18 cellular contexts compared by ENCODE assay signal in genomic region chr17:863880-864279, GRCh38.
DNase-seq lines count a peak whose midpoint lies in the region; ATAC-seq and TF ChIP-seq lines count a peak whose summit lies in the region.
"Had no signal": no experiment of that assay in that cellular context is flagged by ENCODE, and none has a peak within 500 bp of the region (broad histone marks: within the 10 kb centered on the region; RNA-seq: fewer than 3 reads in every experiment).

No MANE protein-coding gene starts in this region.

- no peak for TF ChIP-seq POLR2A in IMR-90 (IDR thresholded peaks at IDR 0.05; ENCODE audit: low read depth, low read length)

- CTCF ChIA-PET in IMR-90 (lab: Yijun Ruan, JAX) = no interaction called here

- in situ Hi-C loops in IMR-90 (cut with MboI; ENCODE audit: low sequenced_read_pairs) = no loop called here

- no peak for ATAC-seq in IMR-90 (ENCODE audit: low read depth)
- no peak for ATAC-seq in heart right ventricle
- ATAC-seq: gastroesophageal sphincter, right cardiac atrium had no signal

- H4K20me1 ChIP-seq in BLaER1 = no peaks in the 10 kb centered on the region
- peaks cover 60% of the 10 kb centered on the region for H4K20me1 ChIP-seq in IMR-90 (ENCODE audit: insufficient read depth, low read length)
- peaks cover 15% of the 10 kb centered on the region for H4K20me1 ChIP-seq in osteoblast (ENCODE audit: insufficient read depth, low read length)

- H3K4me3 ChIP-seq in BLaER1 (peak overlapping the region; percentile 61), IMR-90 (ENCODE audit: insufficient read depth, low read depth, low read length) (no peak overlapping the region), osteoblast (ENCODE audit: insufficient read depth, low read length) (no peak overlapping the region), heart right ventricle (no peak overlapping the region)
- H3K4me3 ChIP-seq: gastroesophageal sphincter had no signal

- BruUV-seq in IMR-90 (replicated peaks; lab: Mats Ljungman, UMichigan) = no TSS peak

- H3K56ac ChIP-seq in IMR-90 (ENCODE audit: extremely low read depth, insufficient read depth, low read length) = no peak overlapping the region

- H3K27me3 ChIP-seq in BLaER1 (no peaks in the 10 kb centered on the region), IMR-90 (ENCODE audit: control insufficient read depth, insufficient read depth, low read length) (no peaks in the 10 kb centered on the region), osteoblast (ENCODE audit: insufficient read depth, low read length) (no peaks in the 10 kb centered on the region), heart right ventricle (no peaks in the 10 kb centered on the region)
- H3K27me3 ChIP-seq: gastroesophageal sphincter had no signal

- TF ChIP-seq RAD21 in IMR-90 (IDR thresholded peaks at IDR 0.05; ENCODE audit: low read length) = no peak

- H3K79me1 ChIP-seq in IMR-90 (ENCODE audit: low read depth in 1 of 2, low read length in 2 of 2) = peaks cover 39 to 52% of the 10 kb centered on the region in 2 experiments

- no peak overlapping the region for H2BK20ac ChIP-seq in IMR-90 (ENCODE audit: low read depth, low read length)

- H3K18ac ChIP-seq in IMR-90 (ENCODE audit: low read depth, low read length) = no peak overlapping the region

- H2AFZ ChIP-seq in IMR-90 (replicated peaks; ENCODE audit: low read length, poor library complexity) = no peak overlapping the region
- H2AFZ ChIP-seq in osteoblast (ENCODE audit: low read length) = no peak overlapping the region

- no peak overlapping the region for H4K91ac ChIP-seq in IMR-90 (ENCODE audit: insufficient read depth, low read depth, low read length)

- H2BK120ac ChIP-seq in IMR-90 (ENCODE audit: low read depth, low read length) = no peak overlapping the region

- H3K9ac ChIP-seq in BLaER1 (peak overlapping the region; percentile 87), IMR-90 (ENCODE audit: low read depth, low read length) (no peak overlapping the region)

- H3K27ac Mint-ChIP-seq in activated T-helper 2 cell treated with anti-CD3 and anti-CD28 coated beads, Interferon-gamma antibody, Interleukin-2, Interleukin-4, amounts not matched to agents 10 μg/mL and 5 μg/mL and 100 μg/mL, durations not matched to agents 14 hours and 24 hours and 36 hours = no peak overlapping the region
- H3K27ac Mint-ChIP-seq in mesothelial cell of epicardium = peak overlapping the region; percentile 69
- H3K27ac Mint-ChIP-seq: activated T-cell treated with anti-CD3 and anti-CD28 coated beads, Interleukin-2, amount 50 U/mL, for 24 hours; memory B cell had no signal

- intact Hi-C loops in IMR-90 (cut with micrococcal nuclease) (no loop called here), heart right ventricle (cut with DNase I) (no loop called here)
- intact Hi-C loops in activated T-helper 2 cell treated with anti-CD3 and anti-CD28 coated beads, Interferon-gamma antibody, Interleukin-2, Interleukin-4, amounts not matched to agents 10 μg/mL and 5 μg/mL and 100 μg/mL, durations not matched to agents 14 hours and 24 hours and 36 hours (cut with micrococcal nuclease) = no loop called here

- no peaks in the 10 kb centered on the region for H3K9me3 Mint-ChIP-seq in activated T-helper 2 cell treated with anti-CD3 and anti-CD28 coated beads, Interferon-gamma antibody, Interleukin-2, Interleukin-4, amounts not matched to agents 10 μg/mL and 5 μg/mL and 100 μg/mL, durations not matched to agents 14 hours and 24 hours and 36 hours
- no peaks in the 10 kb centered on the region for H3K9me3 Mint-ChIP-seq in mesothelial cell of epicardium
- H3K9me3 Mint-ChIP-seq: activated T-cell treated with anti-CD3 and anti-CD28 coated beads, Interleukin-2, amount 50 U/mL, for 24 hours; memory B cell had no signal

- dilution Hi-C loops in IMR-90 (cut with HindIII; ENCODE audit: low sequenced_read_pairs, unreplicated experiment) = no loop called here

- H2AK5ac ChIP-seq in IMR-90 (ENCODE audit: low read depth, low read length) = 0 out of 2 replicates have a peak overlapping the region, but pooled peaks have one; percentile 7

- POLR2A ChIA-PET in IMR-90 (lab: Charles Lee; ENCODE audit: unreplicated experiment) = no interaction called here

- WGBS in IMR-90 (ENCODE audit: extremely low coverage in 2 of 2, insufficient read length in 1 of 2), 2 experiments = 98% methylated on average over 11 of the region's 23 CpGs; no CpG with 5 or more reads in 1 of the 2 experiments
- WGBS in heart right ventricle, 2 donors = 94 to 96% methylated on average over 23 of the region's 23 CpGs

- H3K27me3 Mint-ChIP-seq in activated T-helper 2 cell treated with anti-CD3 and anti-CD28 coated beads, Interferon-gamma antibody, Interleukin-2, Interleukin-4, amounts not matched to agents 10 μg/mL and 5 μg/mL and 100 μg/mL, durations not matched to agents 14 hours and 24 hours and 36 hours (ENCODE audit: low read depth) = no peaks in the 10 kb centered on the region
- no peaks in the 10 kb centered on the region for H3K27me3 Mint-ChIP-seq in mesothelial cell of epicardium (ENCODE audit: low read depth)

- no peak overlapping the region for H2AK9ac ChIP-seq in IMR-90 (replicated peaks; ENCODE audit: low read depth, low read length, poor library complexity)

- peak overlapping the region; percentile 82 for H3K4me2 ChIP-seq in BLaER1
- H3K4me2 ChIP-seq in IMR-90 (ENCODE audit: low read depth, low read length) = no peak overlapping the region
- H3K4me2 ChIP-seq in osteoblast (ENCODE audit: insufficient read depth, low read length) = no peak overlapping the region

- H3K9me3 ChIP-seq in BLaER1 (no peaks in the 10 kb centered on the region), IMR-90 (ENCODE audit: control insufficient read depth, insufficient read depth, low read length) (no peaks in the 10 kb centered on the region), osteoblast (ENCODE audit: low read depth, low read length) (no peaks in the 10 kb centered on the region), heart right ventricle (no peaks in the 10 kb centered on the region)
- H3K9me3 ChIP-seq: gastroesophageal sphincter had no signal

- no peaks in the 10 kb centered on the region for H3K4me1 Mint-ChIP-seq in activated T-helper 2 cell treated with anti-CD3 and anti-CD28 coated beads, Interferon-gamma antibody, Interleukin-2, Interleukin-4, amounts not matched to agents 10 μg/mL and 5 μg/mL and 100 μg/mL, durations not matched to agents 14 hours and 24 hours and 36 hours (ENCODE audit: low read depth)
- H3K4me1 Mint-ChIP-seq in mesothelial cell of epicardium = peaks cover 38% of the 10 kb centered on the region
- H3K4me1 Mint-ChIP-seq: memory B cell had no signal

- peaks cover 100% of the 10 kb centered on the region for H3K4me1 ChIP-seq in BLaER1
- peaks cover 12% of the 10 kb centered on the region for H3K4me1 ChIP-seq in IMR-90 (ENCODE audit: control insufficient read depth, insufficient read depth, low read length)
- H3K4me1 ChIP-seq in osteoblast (ENCODE audit: insufficient read depth, low read length) = peaks cover 3% of the 10 kb centered on the region
- peaks cover 1 to 37% (median 25%) of the 10 kb centered on the region in 9 donors for H3K4me1 ChIP-seq in heart right ventricle

- no peak for TF ChIP-seq CTCF in IMR-90 (conservative IDR thresholded peaks at IDR 0.05; ENCODE audit: low read depth, low read length)
- TF ChIP-seq CTCF in mesothelial cell of epicardium (IDR thresholded peaks at IDR 0.05; ENCODE audit: unreplicated experiment) = no peak
- TF ChIP-seq CTCF in osteoblast (IDR thresholded peaks at IDR 0.05; ENCODE audit: extremely low read depth, low read depth, low read length) = no peak
- TF ChIP-seq CTCF in heart right ventricle (IDR thresholded peaks at IDR 0.05) = no peak
- no peak for TF ChIP-seq CTCF in GM10266 (IDR thresholded peaks at IDR 0.05; ENCODE audit: control insufficient read depth, insufficient read depth, low read depth, missing control alignments)

- no peak overlapping the region for H4K8ac ChIP-seq in IMR-90 (ENCODE audit: low read depth in 2 of 2, low read length in 2 of 2)

- no peak overlapping the region for H2BK5ac ChIP-seq in IMR-90 (ENCODE audit: low read depth, low read length, poor library complexity, severe bottlenecking)

- peak overlapping the region; percentile 30 for H3K4me3 Mint-ChIP-seq in activated T-helper 2 cell treated with anti-CD3 and anti-CD28 coated beads, Interferon-gamma antibody, Interleukin-2, Interleukin-4, amounts not matched to agents 10 μg/mL and 5 μg/mL and 100 μg/mL, durations not matched to agents 14 hours and 24 hours and 36 hours (ENCODE audit: low read depth)
- no peak overlapping the region for H3K4me3 Mint-ChIP-seq in mesothelial cell of epicardium
- H3K4me3 Mint-ChIP-seq: activated T-cell treated with anti-CD3 and anti-CD28 coated beads, Interleukin-2, amount 50 U/mL, for 24 hours; memory B cell had no signal

- H3K14ac ChIP-seq in IMR-90 (replicated peaks; ENCODE audit: low read depth, low read length) = no peak overlapping the region

- H3K79me2 ChIP-seq in osteoblast (ENCODE audit: insufficient read depth, low read length) = no peaks in the 10 kb centered on the region

- peaks cover 11% of the 10 kb centered on the region; the same call in 1 of the 2 replicates for H3K9me1 ChIP-seq in IMR-90 (ENCODE audit: insufficient read depth, low read length)

- H3K27ac ChIP-seq in BLaER1 (peak overlapping the region; percentile 100), IMR-90 (ENCODE audit: insufficient read depth, low read length) (no peak overlapping the region), osteoblast (ENCODE audit: low read depth, low read length) (no peak overlapping the region), heart right ventricle (no peak overlapping the region)

- no peak overlapping the region for H2BK15ac ChIP-seq in IMR-90 (ENCODE audit: low read depth, low read length)

- H4K5ac ChIP-seq in IMR-90 (ENCODE audit: low read depth, low read length) = no peak overlapping the region

- H3K4ac ChIP-seq in IMR-90 (ENCODE audit: low read depth, low read length) = no peak overlapping the region

- H3K36me3 ChIP-seq in BLaER1 = peaks cover 27% of the 10 kb centered on the region
- peaks cover 17% of the 10 kb centered on the region for H3K36me3 ChIP-seq in IMR-90 (ENCODE audit: control insufficient read depth, insufficient read depth, low read length)
- no peaks in the 10 kb centered on the region for H3K36me3 ChIP-seq in osteoblast (ENCODE audit: insufficient read depth, low read length)
- H3K36me3 ChIP-seq in heart right ventricle = peaks cover 0 to 14% (median 0%) of the 10 kb centered on the region in 9 donors

- no peaks in the 10 kb centered on the region for H3K36me3 Mint-ChIP-seq in activated T-helper 2 cell treated with anti-CD3 and anti-CD28 coated beads, Interferon-gamma antibody, Interleukin-2, Interleukin-4, amounts not matched to agents 10 μg/mL and 5 μg/mL and 100 μg/mL, durations not matched to agents 14 hours and 24 hours and 36 hours (ENCODE audit: low read depth)
- H3K36me3 Mint-ChIP-seq in mesothelial cell of epicardium = peaks cover 14% of the 10 kb centered on the region
- H3K36me3 Mint-ChIP-seq: memory B cell had no signal

- H3K23ac ChIP-seq in IMR-90 (ENCODE audit: low read depth, low read length) = no peak overlapping the region

- DNase-seq in IMR-90 (no peak), mesothelial cell of epicardium (ENCODE audit: low spot score in 2 of 2, unreplicated experiment in 2 of 2) (no peak), osteoblast (ENCODE audit: insufficient read length, low spot score, missing footprints) (no peak), heart right ventricle (no peak), C1 segment of cervical spinal cord (lab: John Stamatoyannopoulos, UW) (no peak), GM10266 (ENCODE audit: extremely low spot score) (no peak)
- no peak for DNase-seq in activated T-helper 2 cell treated with anti-CD3 and anti-CD28 coated beads, Interferon-gamma antibody, Interleukin-2, Interleukin-4, amounts not matched to agents 10 μg/mL and 5 μg/mL and 100 μg/mL, durations not matched to agents 14 hours and 24 hours and 36 hours (ENCODE audit: low spot score)
- DNase-seq: activated T-cell treated with anti-CD3 and anti-CD28 coated beads, Interleukin-2, amount 50 U/mL, for 24 hours; DMS 273 treated with DMSO at 0.1 percent for 48 hours; NCI-H1694; NCI-H345; SHP77 treated with DMSO at 0.1 percent for 48 hours; substantia nigra; T-helper 9 cell had no signal
